ENCODE assay signal across 24 cellular contexts in genomic region chr22:49678137-49678841, GRCh38.
DNase-seq lines count a peak whose midpoint lies in the region; ATAC-seq and TF ChIP-seq lines count a peak whose summit lies in the region.
"Had no signal": no experiment of that assay in that cellular context is flagged by ENCODE, and none has a peak within 500 bp of the region (broad histone marks: within the 10 kb centered on the region; RNA-seq: fewer than 3 reads in every experiment).

No MANE protein-coding gene starts in this region.

- H3K4me3 Mint-ChIP-seq in stimulated activated naive CD8-positive, alpha-beta T cell treated with anti-CD3 and anti-CD28 coated beads, Interleukin-15, amount 100 ng/mL, for 72 hours = peak overlapping the region; percentile 8 to 63
- H3K4me3 Mint-ChIP-seq in activated T-cell treated with anti-CD3 and anti-CD28 coated beads, Interleukin-2, amount 50 U/mL, for 72 hours = peak overlapping the region; percentile 26 to 46
- H3K4me3 Mint-ChIP-seq in naive thymus-derived CD4-positive, alpha-beta T cell = peak overlapping the region in 9 of 10 donors; percentile 54 to 78 (median 72)
- H3K4me3 Mint-ChIP-seq in immature natural killer cell = no peak overlapping the region
- H3K4me3 Mint-ChIP-seq: activated B cell treated with CpG ODN at 0.5 μM for 24 hours, memory B cell had no signal

- no peaks in the 10 kb centered on the region for H3F3A ChIP-seq in SK-N-SH (replicated peaks; ENCODE audit: insufficient read depth)

- no peak for TF ChIP-seq CTCF in SK-N-SH (IDR thresholded peaks at IDR 0.05)

- DNase-seq in stimulated activated naive CD8-positive, alpha-beta T cell treated with anti-CD3 and anti-CD28 coated beads, Interleukin-15, amount 100 ng/mL, for 72 hours = no peak
- DNase-seq in stimulated activated naive CD8-positive, alpha-beta T cell treated with anti-CD3 and anti-CD28 coated beads, Interleukin-15, Interleukin-2, amounts not matched to agents 100 U/mL and 50 U/mL, for 24 hours = no peak
- DNase-seq in activated T-cell treated with anti-CD3 and anti-CD28 coated beads, Interleukin-2, amount 50 U/mL, for 72 hours = no peak
- peak in 6 of 9 donors; percentile 4 to 42 (median 29) for DNase-seq in naive thymus-derived CD4-positive, alpha-beta T cell
- no peak for DNase-seq in SK-N-SH
- no peak for DNase-seq in immature natural killer cell
- DNase-seq: activated B cell treated with CpG ODN at 0.5 μM for 24 hours; activated effector memory CD4-positive, alpha-beta T cell treated with anti-CD3 and anti-CD28 coated beads, Interleukin-2, amount 50 U/mL, for 16 hours; amniotic stem cell; DMS79 treated with DMSO at 0.1 percent for 48 hours; HCEC 1CT; KG1; NCI-H146; NCI-H526; ovary; stimulated activated CD4-positive, alpha-beta T cell treated with anti-CD3 and anti-CD28 coated beads, Interleukin-12 subunit alpha, Interleukin-12 subunit beta, amount 100 ng/mL, for 4 hours; stimulated activated CD4-positive, alpha-beta T cell treated with anti-CD3 and anti-CD28 coated beads, Interleukin-4, amount 100 ng/mL, for 4 hours; stomach; T-helper 9 cell had no signal

- no peak overlapping the region for H3K27ac Mint-ChIP-seq in stimulated activated naive CD8-positive, alpha-beta T cell treated with anti-CD3 and anti-CD28 coated beads, Interleukin-15, amount 100 ng/mL, for 72 hours
- no peak overlapping the region for H3K27ac Mint-ChIP-seq in activated T-cell treated with anti-CD3 and anti-CD28 coated beads, Interleukin-2, amount 50 U/mL, for 72 hours
- peak overlapping the region in 8 of 9 donors; percentile 38 to 90 (median 86) for H3K27ac Mint-ChIP-seq in naive thymus-derived CD4-positive, alpha-beta T cell
- H3K27ac Mint-ChIP-seq in immature natural killer cell = peak overlapping the region in 1 of 6 donors; percentile 42
- H3K27ac Mint-ChIP-seq: activated B cell treated with CpG ODN at 0.5 μM for 24 hours, memory B cell had no signal

- H3K4me1 Mint-ChIP-seq in stimulated activated naive CD8-positive, alpha-beta T cell treated with anti-CD3 and anti-CD28 coated beads, Interleukin-15, amount 100 ng/mL, for 72 hours = peaks cover 11% of the 10 kb centered on the region
- H3K4me1 Mint-ChIP-seq in activated T-cell treated with anti-CD3 and anti-CD28 coated beads, Interleukin-2, amount 50 U/mL, for 72 hours (ENCODE audit: low read depth) = no peaks in the 10 kb centered on the region
- H3K4me1 Mint-ChIP-seq in naive thymus-derived CD4-positive, alpha-beta T cell = peaks cover 0 to 16% (median 13%) of the 10 kb centered on the region in 7 donors
- no peaks in the 10 kb centered on the region for H3K4me1 Mint-ChIP-seq in immature natural killer cell
- H3K4me1 Mint-ChIP-seq: activated B cell treated with CpG ODN at 0.5 μM for 24 hours, memory B cell had no signal

- H3K9me2 ChIP-seq in SK-N-SH = no peaks in the 10 kb centered on the region

- CTCF ChIA-PET in naive thymus-derived CD4-positive, alpha-beta T cell (lab: Charles Lee) = no interaction called here
- CTCF ChIA-PET in SK-N-SH (lab: Yijun Ruan, JAX) = interaction anchor here (0.6 kb wide), 1 partner anchor 670 kb away, joined by 3 read pairs; no protein-coding TSS in a partner anchor

- H3K9me3 Mint-ChIP-seq in stimulated activated naive CD8-positive, alpha-beta T cell treated with anti-CD3 and anti-CD28 coated beads, Interleukin-15, amount 100 ng/mL, for 72 hours = no peaks in the 10 kb centered on the region
- no peaks in the 10 kb centered on the region for H3K9me3 Mint-ChIP-seq in activated T-cell treated with anti-CD3 and anti-CD28 coated beads, Interleukin-2, amount 50 U/mL, for 72 hours
- peaks cover 0 to 5% (median 0%) of the 10 kb centered on the region in 11 donors for H3K9me3 Mint-ChIP-seq in naive thymus-derived CD4-positive, alpha-beta T cell
- H3K9me3 Mint-ChIP-seq in immature natural killer cell = no peaks in the 10 kb centered on the region
- H3K9me3 Mint-ChIP-seq: activated B cell treated with CpG ODN at 0.5 μM for 24 hours, memory B cell had no signal

- peaks cover 15% of the 10 kb centered on the region for H3K27me3 Mint-ChIP-seq in stimulated activated naive CD8-positive, alpha-beta T cell treated with anti-CD3 and anti-CD28 coated beads, Interleukin-15, amount 100 ng/mL, for 72 hours
- peaks cover under 1% of the 10 kb centered on the region for H3K27me3 Mint-ChIP-seq in activated T-cell treated with anti-CD3 and anti-CD28 coated beads, Interleukin-2, amount 50 U/mL, for 72 hours (ENCODE audit: low read depth)
- peaks cover 0 to 43% (median 0%) of the 10 kb centered on the region in 5 donors for H3K27me3 Mint-ChIP-seq in naive thymus-derived CD4-positive, alpha-beta T cell
- H3K27me3 Mint-ChIP-seq in immature natural killer cell (ENCODE audit: low read depth in 3 of 3) = peaks cover 6 to 11% (median 9%) of the 10 kb centered on the region in 3 donors

- H4K20me1 ChIP-seq in SK-N-SH (ENCODE audit: insufficient read depth) = no peaks in the 10 kb centered on the region

- no peak for TF ChIP-seq EP300 in SK-N-SH (IDR thresholded peaks at IDR 0.05; ENCODE audit: borderline replicate concordance in 1 of 2, low read depth in 1 of 2, low read length in 1 of 2)

- no peak overlapping the region for H3K9ac ChIP-seq in SK-N-SH

- H3K4me3 ChIP-seq in naive thymus-derived CD4-positive, alpha-beta T cell (ENCODE audit: low read length) = no peak overlapping the region
- H3K4me3 ChIP-seq in SK-N-SH (ENCODE audit: low read depth in 2 of 2, low read length in 1 of 2) = no peak overlapping the region
- H3K4me3 ChIP-seq: breast epithelium, GM12878, ovary, SK-N-MC, stomach had no signal

- no peaks in the 10 kb centered on the region for H3K9me3 ChIP-seq in naive thymus-derived CD4-positive, alpha-beta T cell (ENCODE audit: control insufficient read depth in 2 of 3, low read length in 3 of 3)
- H3K9me3 ChIP-seq in SK-N-SH = no peaks in the 10 kb centered on the region
- H3K9me3 ChIP-seq: breast epithelium, ovary, stomach had no signal

- H3K4me2 ChIP-seq in SK-N-SH = no peak overlapping the region

- peak; percentile 28 for ATAC-seq in stimulated activated naive CD8-positive, alpha-beta T cell treated with anti-CD3 and anti-CD28 coated beads, Interleukin-15, amount 100 ng/mL, for 72 hours
- ATAC-seq in stimulated activated naive CD8-positive, alpha-beta T cell treated with anti-CD3 and anti-CD28 coated beads, Interleukin-15, Interleukin-2, amounts not matched to agents 100 U/mL and 50 U/mL, for 24 hours = no peak
- peak in 1 of 2 donors; percentile 21 for ATAC-seq in activated T-cell treated with anti-CD3 and anti-CD28 coated beads, Interleukin-2, amount 50 U/mL, for 72 hours (replicated peaks in 1 of 2)
- peak; percentile 32 for ATAC-seq in naive thymus-derived CD4-positive, alpha-beta T cell
- no peak for ATAC-seq in GM21717 (IDR thresholded peaks at IDR 0.05; ENCODE audit: unreplicated experiment)
- ATAC-seq: GM12878 had no signal

- no peak overlapping the region for H3K27ac ChIP-seq in naive thymus-derived CD4-positive, alpha-beta T cell (ENCODE audit: low read depth, low read length)
- no peak overlapping the region for H3K27ac ChIP-seq in SK-N-SH (ENCODE audit: low read depth in 2 of 2, low read length in 1 of 2)
- H3K27ac ChIP-seq: breast epithelium, ovary, SK-N-MC, stomach had no signal

- intact Hi-C loops in naive thymus-derived CD4-positive, alpha-beta T cell (cut with micrococcal nuclease) = no loop called here

- no peak for TF ChIP-seq RAD21 in SK-N-SH (IDR thresholded peaks at IDR 0.05; ENCODE audit: low read length)

- no peaks in the 10 kb centered on the region for H3K27me3 ChIP-seq in naive thymus-derived CD4-positive, alpha-beta T cell (ENCODE audit: control insufficient read depth in 2 of 2, insufficient read depth in 2 of 2, low read length in 2 of 2)
- H3K27me3 ChIP-seq in SK-N-SH (ENCODE audit: insufficient read depth) = peaks cover 22% of the 10 kb centered on the region
- H3K27me3 ChIP-seq: ovary had no signal

- POLR2A ChIA-PET in naive thymus-derived CD4-positive, alpha-beta T cell (lab: Charles Lee) = interaction anchor here (1.4 kb wide), 1 partner anchor 91 kb away, joined by 3 read pairs; no protein-coding TSS in a partner anchor
- POLR2A ChIA-PET in SK-N-SH (lab: Yijun Ruan, JAX) = no interaction called here

- 35% methylated on average over 21 of the region's 22 CpGs for WGBS in SK-N-SH (ENCODE audit: low lambda C conversion rate)

- no peaks in the 10 kb centered on the region for H3K36me3 ChIP-seq in naive thymus-derived CD4-positive, alpha-beta T cell (ENCODE audit: control insufficient read depth in 2 of 3, insufficient read depth in 3 of 3, low read length in 3 of 3)
- no peaks in the 10 kb centered on the region for H3K36me3 ChIP-seq in SK-N-SH (replicated peaks in 1 of 2; ENCODE audit: control insufficient read depth in 1 of 2, insufficient read depth in 2 of 2, low read length in 1 of 2)
- H3K36me3 ChIP-seq: breast epithelium, ovary, stomach had no signal

- H3K36me3 Mint-ChIP-seq in activated T-cell treated with anti-CD3 and anti-CD28 coated beads, Interleukin-2, amount 50 U/mL, for 72 hours (ENCODE audit: insufficient read depth in 2 of 2) = no peaks in the 10 kb centered on the region
- H3K36me3 Mint-ChIP-seq in naive thymus-derived CD4-positive, alpha-beta T cell = peaks cover 0 to 4% (median 0%) of the 10 kb centered on the region in 5 donors
- H3K36me3 Mint-ChIP-seq in immature natural killer cell = no peaks in the 10 kb centered on the region
- H3K36me3 Mint-ChIP-seq: memory B cell had no signal

- H3K79me2 ChIP-seq in SK-N-SH (ENCODE audit: insufficient read depth) = no peaks in the 10 kb centered on the region

- H3K4me1 ChIP-seq in naive thymus-derived CD4-positive, alpha-beta T cell (ENCODE audit: control insufficient read depth in 2 of 2, insufficient read depth in 2 of 2, low read length in 2 of 2) = peaks cover 0 to 6% of the 10 kb centered on the region in 2 donors
- no peaks in the 10 kb centered on the region for H3K4me1 ChIP-seq in SK-N-SH (ENCODE audit: control insufficient read depth in 1 of 2, insufficient read depth in 2 of 2, low read depth in 1 of 2, low read length in 1 of 2)
- H3K4me1 ChIP-seq: breast epithelium, stomach had no signal

- no peak overlapping the region for H2AFZ ChIP-seq in SK-N-SH (ENCODE audit: low read depth)

TF ChIP-seq in SK-N-SH, 30 proteins besides CTCF, POLR2A, EP300 and RAD21:
- TF ChIP-seq SIN3A (IDR thresholded peaks at IDR 0.05; ENCODE audit: borderline replicate concordance, low read depth, low read length) = no peak
- no peak for TF ChIP-seq MXI1 (IDR thresholded peaks at IDR 0.05; ENCODE audit: low read depth, low read length)
- TF ChIP-seq FOXM1 (IDR thresholded peaks at IDR 0.05; ENCODE audit: low read depth) = no peak

Comparison
In these comparisons a context has a peak if more than half of its experiments do, and no peak if none do; other contexts are left out.
1. ATAC-seq: peak in stimulated activated naive CD8-positive, alpha-beta T cell treated with anti-CD3 and anti-CD28 coated beads, Interleukin-15, amount 100 ng/mL, for 72 hours (single experiment) and naive thymus-derived CD4-positive, alpha-beta T cell (single experiment); none in stimulated activated naive CD8-positive, alpha-beta T cell treated with anti-CD3 and anti-CD28 coated beads, Interleukin-15, Interleukin-2, amounts not matched to agents 100 U/mL and 50 U/mL, for 24 hours (single experiment) and GM21717 (single experiment).
2. DNase-seq: peak in naive thymus-derived CD4-positive, alpha-beta T cell (6 of 9); none in stimulated activated naive CD8-positive, alpha-beta T cell treated with anti-CD3 and anti-CD28 coated beads, Interleukin-15, amount 100 ng/mL, for 72 hours (0 of 2), stimulated activated naive CD8-positive, alpha-beta T cell treated with anti-CD3 and anti-CD28 coated beads, Interleukin-15, Interleukin-2, amounts not matched to agents 100 U/mL and 50 U/mL, for 24 hours (single experiment), activated T-cell treated with anti-CD3 and anti-CD28 coated beads, Interleukin-2, amount 50 U/mL, for 72 hours (0 of 2), SK-N-SH (single experiment) and immature natural killer cell (0 of 3).
3. H3K27ac Mint-ChIP-seq: peak in naive thymus-derived CD4-positive, alpha-beta T cell (8 of 9); none in stimulated activated naive CD8-positive, alpha-beta T cell treated with anti-CD3 and anti-CD28 coated beads, Interleukin-15, amount 100 ng/mL, for 72 hours (0 of 2) and activated T-cell treated with anti-CD3 and anti-CD28 coated beads, Interleukin-2, amount 50 U/mL, for 72 hours (single experiment).
4. H3K4me3 Mint-ChIP-seq: peak in stimulated activated naive CD8-positive, alpha-beta T cell treated with anti-CD3 and anti-CD28 coated beads, Interleukin-15, amount 100 ng/mL, for 72 hours (2 of 2), activated T-cell treated with anti-CD3 and anti-CD28 coated beads, Interleukin-2, amount 50 U/mL, for 72 hours (2 of 2) and naive thymus-derived CD4-positive, alpha-beta T cell (9 of 10); none in immature natural killer cell (0 of 5).